In genomic region chr3:13683772-13684171, GRCh38 we compare ENCODE assay signal across 26 cellular contexts.
"Had no signal": no experiment of that assay in that cellular context is flagged by ENCODE, and none has a peak within 500 bp of the region (broad histone marks: within the 10 kb centered on the region; RNA-seq: fewer than 3 reads in every experiment).

No MANE protein-coding gene starts in this region.

- H3K4me1 Mint-ChIP-seq: activated CD4-positive, alpha-beta memory T cell treated with anti-CD3 and anti-CD28 coated beads, Interleukin-2, amount 10 ng/mL, durations not matched to agents 7 days and 5 days; activated CD4-positive, alpha-beta T cell treated with anti-CD3 and anti-CD28 coated beads for 36 hours; activated CD4-positive, alpha-beta T cell treated with anti-CD3 and anti-CD28 coated beads, Interleukin-2, amount 10 ng/mL, durations not matched to agents 24 days and 14 days; central memory CD8-positive, alpha-beta T cell had no signal

- H3K27ac Mint-ChIP-seq: activated CD4-positive, alpha-beta memory T cell treated with anti-CD3 and anti-CD28 coated beads, Interleukin-2, amount 10 ng/mL, durations not matched to agents 7 days and 5 days; activated CD4-positive, alpha-beta T cell treated with anti-CD3 and anti-CD28 coated beads for 36 hours; activated naive CD8-positive, alpha-beta T cell; activated T-cell treated with anti-CD3 and anti-CD28 coated beads, Interleukin-2, amount 50 U/mL, for 72 hours; dendritic cell treated with granulocyte-macrophage colony-stimulating factor and Interleukin-4, amounts not matched to agents 40 ng/mL and 50 ng/mL, for 4 days; endodermal cell had no signal

- H3K4me3 Mint-ChIP-seq: activated CD4-positive, alpha-beta memory T cell treated with anti-CD3 and anti-CD28 coated beads, Interleukin-2, amount 10 ng/mL, durations not matched to agents 7 days and 5 days; activated CD4-positive, alpha-beta T cell treated with anti-CD3 and anti-CD28 coated beads for 36 hours; activated CD4-positive, alpha-beta T cell treated with anti-CD3 and anti-CD28 coated beads, Interleukin-2, amount 10 ng/mL, durations not matched to agents 24 days and 14 days; activated naive CD8-positive, alpha-beta T cell; activated T-cell treated with anti-CD3 and anti-CD28 coated beads, Interleukin-2, amount 50 U/mL, for 24 hours; activated T-cell treated with anti-CD3 and anti-CD28 coated beads, Interleukin-2, amount 50 U/mL, for 72 hours; central memory CD8-positive, alpha-beta T cell; dendritic cell treated with granulocyte-macrophage colony-stimulating factor and Interleukin-4, amounts not matched to agents 40 ng/mL and 50 ng/mL, for 4 days; endodermal cell had no signal

- H3K27me3 ChIP-seq: brain microvascular endothelial cell had no signal

- H3K36me3 ChIP-seq: brain microvascular endothelial cell had no signal

- H3K4me3 ChIP-seq: coronary artery, dorsolateral prefrontal cortex had no signal

- H3K36me3 Mint-ChIP-seq: activated naive CD8-positive, alpha-beta T cell had no signal

- DNase-seq: activated CD4-positive, alpha-beta memory T cell treated with anti-CD3 and anti-CD28 coated beads, Interleukin-2, amount 10 ng/mL, durations not matched to agents 7 days and 5 days; activated CD4-positive, alpha-beta T cell treated with anti-CD3 and anti-CD28 coated beads for 36 hours; activated CD4-positive, alpha-beta T cell treated with anti-CD3 and anti-CD28 coated beads, Interleukin-2, amount 10 ng/mL, durations not matched to agents 24 days and 14 days; activated CD4-positive, CD25-positive, alpha-beta regulatory T cell; activated CD4-positive, CD25-positive, alpha-beta regulatory T cell treated with anti-CD3 and anti-CD28 coated beads, Interleukin-2, amount 50 U/mL, for 72 hours; activated CD8-positive, alpha-beta memory T cell treated with anti-CD3 and anti-CD28 coated beads, Interleukin-2, amount 50 U/mL, for 48 hours; activated effector memory CD4-positive, alpha-beta T cell treated with Interleukin-2 at 50 U/mL for 16 hours; activated gamma-delta T cell treated with Interleukin-2 at 50 U/mL for 16 hours; activated naive CD4-positive, alpha-beta T cell treated with anti-CD3 and anti-CD28 coated beads, Interleukin-2, amount 50 U/mL, for 16 hours; activated naive CD4-positive, alpha-beta T cell treated with Interleukin-2 at 50 U/mL for 16 hours; activated T-cell treated with anti-CD3 and anti-CD28 coated beads for 4 hours; activated T-cell treated with anti-CD3 and anti-CD28 coated beads, Interleukin-2, amount 50 U/mL, for 24 hours; activated T-cell treated with anti-CD3 and anti-CD28 coated beads, Interleukin-2, amount 50 U/mL, for 72 hours; amniotic stem cell; anterior cingulate cortex; brain microvascular endothelial cell; dorsolateral prefrontal cortex; effector memory CD4-positive, alpha-beta T cell; endodermal cell; foreskin fibroblast; T-helper 2 cell had no signal

- H3K27ac ChIP-seq: brain microvascular endothelial cell, coronary artery, dorsolateral prefrontal cortex had no signal

- H3K27me3 Mint-ChIP-seq: activated CD4-positive, alpha-beta T cell treated with anti-CD3 and anti-CD28 coated beads, Interleukin-2, amount 10 ng/mL, durations not matched to agents 24 days and 14 days had no signal

- H3K9me3 Mint-ChIP-seq: central memory CD8-positive, alpha-beta T cell; dendritic cell treated with granulocyte-macrophage colony-stimulating factor and Interleukin-4, amounts not matched to agents 40 ng/mL and 50 ng/mL, for 4 days; endodermal cell had no signal

- ATAC-seq: activated CD4-positive, alpha-beta T cell treated with anti-CD3 and anti-CD28 coated beads for 36 hours; activated T-cell treated with anti-CD3 and anti-CD28 coated beads, Interleukin-2, amount 50 U/mL, for 72 hours; esophagus mucosa had no signal
